ENCODE assay signal across 25 cellular contexts in the genomic region with DNA sequence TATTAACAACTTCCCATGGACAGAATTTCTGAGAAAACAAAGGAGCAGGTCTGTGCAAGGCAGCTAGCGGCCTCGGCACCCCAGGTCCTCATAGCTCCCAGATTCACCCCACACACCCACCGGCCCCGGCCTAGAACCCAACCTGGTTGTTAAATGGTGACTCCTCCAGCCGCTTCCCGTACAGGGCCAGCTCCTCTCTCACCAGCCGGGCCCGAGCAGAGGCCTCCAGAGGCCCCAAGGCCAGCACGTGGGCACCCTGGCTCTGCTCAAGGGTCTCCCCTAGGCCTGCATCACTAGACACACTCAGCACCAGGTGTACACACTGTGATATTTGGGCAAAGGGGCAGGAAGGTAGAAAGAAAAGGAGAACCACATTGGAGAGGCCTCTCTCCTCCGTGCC. TPM values are rescaled to one million over a fixed set of nuclear protein-coding genes. Genes with fewer than 3 reads are reported as not detected.
DNase-seq lines count a peak whose midpoint lies in the region; ATAC-seq lines count a peak whose summit lies in the region.
"Had no signal": no experiment of that assay in that cellular context is flagged by ENCODE, and none has a peak within 500 bp of the region (broad histone marks: within the 10 kb centered on the region; RNA-seq: fewer than 3 reads in every experiment).

No MANE protein-coding gene starts in this region.

- ATAC-seq in Right ventricle myocardium inferior (peak; percentile 21), left ventricle myocardium superior (no peak)
- ATAC-seq in stimulated activated effector memory CD8-positive, alpha-beta T cell treated with anti-CD3 and anti-CD28 coated beads, Interleukin-12 subunit alpha, Interleukin-12 subunit beta, amount 100 ng/mL, for 72 hours = no peak
- ATAC-seq: GM12878 had no signal

- H3K27me3 ChIP-seq in HAP-1 (ENCODE audit: low read depth) = no peaks in the 10 kb centered on the region
- H3K27me3 ChIP-seq in MG63 = no peaks in the 10 kb centered on the region
- H3K27me3 ChIP-seq: BE2C, BLaER1 had no signal

- H3K36me3 ChIP-seq in HAP-1 (replicated peaks) (peaks cover 19% of the 10 kb centered on the region), MG63 (no peaks in the 10 kb centered on the region)
- H3K36me3 ChIP-seq: BE2C had no signal

- no peaks in the 10 kb centered on the region for H3K9me3 Mint-ChIP-seq in stimulated activated effector memory CD8-positive, alpha-beta T cell treated with anti-CD3 and anti-CD28 coated beads, Interleukin-12 subunit alpha, Interleukin-12 subunit beta, amount 100 ng/mL, for 72 hours
- H3K9me3 Mint-ChIP-seq: CD14-positive monocyte; CD4-positive, CD25-positive, alpha-beta regulatory T cell; CD8-positive, alpha-beta memory T cell had no signal

- in situ Hi-C loops in HAP-1 (cut with MboI; ENCODE audit: low sequenced_read_pairs) = no loop called here

- H3K4me1 Mint-ChIP-seq in stimulated activated effector memory CD8-positive, alpha-beta T cell treated with anti-CD3 and anti-CD28 coated beads, Interleukin-12 subunit alpha, Interleukin-12 subunit beta, amount 100 ng/mL, for 72 hours = no peaks in the 10 kb centered on the region
- H3K4me1 Mint-ChIP-seq: CD4-positive, alpha-beta memory T cell; CD4-positive, CD25-positive, alpha-beta regulatory T cell; CD8-positive, alpha-beta memory T cell had no signal

- H3K9me3 ChIP-seq in HAP-1 (no peaks in the 10 kb centered on the region), MG63 (no peaks in the 10 kb centered on the region)
- H3K9me3 ChIP-seq: BE2C, BLaER1 had no signal

- H3K4me3 ChIP-seq in HAP-1 (no peak overlapping the region), MG63 (no peak overlapping the region)
- H3K4me3 ChIP-seq: BLaER1, GM12878 had no signal

- peak overlapping the region; percentile 84 for H3K27ac Mint-ChIP-seq in stimulated activated effector memory CD8-positive, alpha-beta T cell treated with anti-CD3 and anti-CD28 coated beads, Interleukin-12 subunit alpha, Interleukin-12 subunit beta, amount 100 ng/mL, for 72 hours
- H3K27ac Mint-ChIP-seq: CD4-positive, CD25-positive, alpha-beta regulatory T cell had no signal

- no peaks in the 10 kb centered on the region for H3K4me1 ChIP-seq in HAP-1
- H3K4me1 ChIP-seq: BE2C, BLaER1 had no signal

- H3K4me3 Mint-ChIP-seq in stimulated activated effector memory CD8-positive, alpha-beta T cell treated with anti-CD3 and anti-CD28 coated beads, Interleukin-12 subunit alpha, Interleukin-12 subunit beta, amount 100 ng/mL, for 72 hours = no peak overlapping the region
- H3K4me3 Mint-ChIP-seq: CD14-positive monocyte; CD4-positive, alpha-beta memory T cell; CD4-positive, CD25-positive, alpha-beta regulatory T cell; CD8-positive, alpha-beta memory T cell had no signal

- DNase-seq in Right ventricle myocardium inferior (ENCODE audit: missing footprints) = no peak
- DNase-seq in left ventricle myocardium superior = no peak
- no peak for DNase-seq in stimulated activated effector memory CD8-positive, alpha-beta T cell treated with anti-CD3 and anti-CD28 coated beads, Interleukin-12 subunit alpha, Interleukin-12 subunit beta, amount 100 ng/mL, for 72 hours (ENCODE audit: low spot score in 2 of 2)
- DNase-seq in HAP-1 (ENCODE audit: low spot score in 2 of 2) = no peak
- no peak for DNase-seq in MG63
- DNase-seq: 8988T; ACHN; BE2C; C1 segment of cervical spinal cord; CD4-positive, alpha-beta memory T cell; CD4-positive, CD25-positive, alpha-beta regulatory T cell; CD8-positive, alpha-beta memory T cell; COR-L47; DMS 273 treated with DMSO at 0.1 percent for 48 hours; DMS153; DMS53; DMS79; DND-41; EL; GDM1 had no signal

- H3K36me3 Mint-ChIP-seq in stimulated activated effector memory CD8-positive, alpha-beta T cell treated with anti-CD3 and anti-CD28 coated beads, Interleukin-12 subunit alpha, Interleukin-12 subunit beta, amount 100 ng/mL, for 72 hours = peaks cover 100% of the 10 kb centered on the region

- intact Hi-C loops in Right ventricle myocardium inferior (cut with DNase I) = no loop called here
- intact Hi-C loops in left ventricle myocardium superior (cut with micrococcal nuclease) = no loop called here

RNA-seq across cellular contexts. Expression of gene TEP1, which starts 30.3 kb away (rescaled TPM):
- total RNA-seq in Right ventricle myocardium inferior = 8.2 TPM
- total RNA-seq in left ventricle myocardium superior = 10.5 TPM
- total RNA-seq in MG63 (2014; rRNA removed; shearing (Covaris generic); ENCODE audit: low replicate concordance) = 7.4 and 8.8 TPM in 2 replicates

RNA-seq across cellular contexts. Expression of gene PARP2, which starts 39.6 kb away (rescaled TPM):
- total RNA-seq in Right ventricle myocardium inferior (15.7 TPM), left ventricle myocardium superior (17.5 TPM)
- 5.9 and 7.5 TPM in 2 replicates for total RNA-seq in MG63 (2014; rRNA removed; shearing (Covaris generic); ENCODE audit: low replicate concordance)

RNA-seq across cellular contexts. Expression of gene CCNB1IP1, which starts 50.0 kb away (rescaled TPM):
- total RNA-seq in Right ventricle myocardium inferior = 41.0 TPM
- 43.9 TPM for total RNA-seq in left ventricle myocardium superior
- total RNA-seq in MG63 (2014; rRNA removed; shearing (Covaris generic); ENCODE audit: low replicate concordance) = 38.0 and 151 TPM in 2 replicates

RNA-seq across cellular contexts. Expression of gene KLHL33, which starts 52.9 kb away (rescaled TPM):
- total RNA-seq in Right ventricle myocardium inferior = 0.62 TPM
- 0.77 TPM for total RNA-seq in left ventricle myocardium superior
- not detected in 2 replicates for total RNA-seq in MG63 (2014; rRNA removed; shearing (Covaris generic); ENCODE audit: low replicate concordance)
- total RNA-seq: Daoy, G401 had no signal
